Comparison of ENCODE assay signal across 14 cellular contexts in genomic region chr4:3237711-3238560, GRCh38. TPM values are rescaled to one million over a fixed set of nuclear protein-coding genes. Genes with fewer than 3 reads are reported as not detected.
DNase-seq lines count a peak whose midpoint lies in the region; ATAC-seq, FAIRE-seq and TF ChIP-seq lines count a peak whose summit lies in the region.
"Had no signal": no experiment of that assay in that cellular context is flagged by ENCODE, and none has a peak within 500 bp of the region (broad histone marks: within the 10 kb centered on the region; RNA-seq: fewer than 3 reads in every experiment).

No MANE protein-coding gene starts in this region.

- H3K4me1 Mint-ChIP-seq in endothelial cell (ENCODE audit: unreplicated experiment): no peaks in the 10 kb centered on the region

- H3K36me3 Mint-ChIP-seq in endothelial cell (ENCODE audit: low read depth, unreplicated experiment): peaks cover 41% of the 10 kb centered on the region

- H3K4me3 Mint-ChIP-seq in endothelial cell (ENCODE audit: unreplicated experiment): peak overlapping the region; percentile 31

- intact Hi-C loops in HepG2 (cut with micrococcal nuclease; ENCODE audit: unreplicated experiment): no loop called here

- 98% methylated on average over 26 of the region's 26 CpGs for WGBS in HepG2 (ENCODE audit: low lambda C conversion rate)

- TF ChIP-seq POLR2A in HepG2 (IDR thresholded peaks at IDR 0.05; ENCODE audit: insufficient read depth in 1 of 2, low read depth in 2 of 2, low read length in 2 of 2): no peak

- H3K27ac ChIP-seq in BLaER1 treated with 17β-estradiol and CSF1 and Interleukin-3, amounts not matched to agents 10 nM and 100 nM: peak overlapping the region in 6 of 11 experiments; percentile 24 to 77 (median 68); a peak in 11 of 22 replicates
- H3K27ac ChIP-seq in HUES48 (ENCODE audit: low read depth, low read length): peak overlapping the region; percentile 66
- no peak overlapping the region for H3K27ac ChIP-seq in HepG2 (ENCODE audit: extremely low read length, insufficient read depth, low read length)
- H3K27ac ChIP-seq: RWPE1, SJCRH30 had no signal

- no peaks in the 10 kb centered on the region for H3K9me3 Mint-ChIP-seq in endothelial cell (ENCODE audit: unreplicated experiment)

- no peak overlapping the region for H2AFZ ChIP-seq in HepG2 (ENCODE audit: low read length)

- no peak for TF ChIP-seq CTCF in endothelial cell (IDR thresholded peaks at IDR 0.05; ENCODE audit: unreplicated experiment)
- no peak for TF ChIP-seq CTCF in HepG2 (CRISPR knock-in tag; IDR thresholded peaks at IDR 0.05)

- H4K20me1 ChIP-seq in BLaER1 treated with 17β-estradiol and CSF1 and Interleukin-3, amounts not matched to agents 10 nM and 100 nM: peaks cover 0 to 98% (median 45%) of the 10 kb centered on the region in 11 experiments; a peak in 19 of 22 replicates
- H4K20me1 ChIP-seq in HepG2 (ENCODE audit: insufficient read depth, low read length): no peaks in the 10 kb centered on the region

- no peak overlapping the region for H3K27ac Mint-ChIP-seq in endothelial cell (ENCODE audit: unreplicated experiment)

- no TSS peak for BruUV-seq in HepG2 (replicated peaks; lab: Mats Ljungman, UMichigan)

- in situ Hi-C loops in HepG2 (cut with HindIII; ENCODE audit: extremely low pct_ligation_motif_present, low pct_unique_long_range_greater_than_20kb): no loop called here

- peaks cover 0 to 70% (median 60%) of the 10 kb centered on the region in 10 experiments; a peak in 18 of 20 replicates for H3K4me1 ChIP-seq in BLaER1 treated with 17β-estradiol and CSF1 and Interleukin-3, amounts not matched to agents 10 nM and 100 nM
- H3K4me1 ChIP-seq in HUES48 (ENCODE audit: control insufficient read depth, insufficient read depth, low read length): peaks cover 16% of the 10 kb centered on the region
- H3K4me1 ChIP-seq in HepG2 (ENCODE audit: insufficient read depth, low read length): peaks cover 17% of the 10 kb centered on the region
- H3K4me1 ChIP-seq: SJCRH30 had no signal

- TF ChIP-seq EP300 in HepG2 (IDR thresholded peaks at IDR 0.05; ENCODE audit: low read depth in 2 of 2, low read length in 2 of 2) (no peak), HepG2 (CRISPR knock-in tag; IDR thresholded peaks at IDR 0.05; ENCODE audit: borderline replicate concordance) (no peak)

- H3K4me3 ChIP-seq in BLaER1 treated with 17β-estradiol and CSF1 and Interleukin-3, amounts not matched to agents 10 nM and 100 nM: peak overlapping the region in 1 of 10 experiments; percentile 29; a peak in 1 of 20 replicates
- H3K4me3 ChIP-seq in HUES48 (ENCODE audit: low read depth, low read length) (no peak overlapping the region), HepG2 (replicated peaks in 1 of 3; ENCODE audit: insufficient read depth in 1 of 3, low read depth in 2 of 3, low read length in 3 of 3) (no peak overlapping the region)
- H3K4me3 ChIP-seq: SJCRH30 had no signal

- POLR2A ChIA-PET in HepG2 (lab: Yijun Ruan, JAX): no interaction called here

- no peaks in the 10 kb centered on the region for H3K9me3 ChIP-seq in BLaER1 treated with 17β-estradiol and CSF1 and Interleukin-3, amounts not matched to agents 10 nM and 100 nM (replicated peaks in 1 of 11)
- H3K9me3 ChIP-seq in HUES48 (ENCODE audit: control insufficient read depth, insufficient read depth, low read length) (no peaks in the 10 kb centered on the region), HepG2 (ENCODE audit: low read length) (no peaks in the 10 kb centered on the region)
- H3K9me3 ChIP-seq: SJCRH30 had no signal

- CTCF ChIA-PET in HepG2 (lab: Yijun Ruan, JAX; ENCODE audit: low intra/inter-chr PET ratio, low total read pairs): no interaction called here

- H3K27me3 Mint-ChIP-seq in endothelial cell (ENCODE audit: unreplicated experiment): peaks cover 19% of the 10 kb centered on the region

- FAIRE-seq in HepG2 (lab: Jason Lieb, UNC): no peak

- no peaks in the 10 kb centered on the region for H3K27me3 ChIP-seq in BLaER1 treated with 17β-estradiol and CSF1 and Interleukin-3, amounts not matched to agents 10 nM and 100 nM
- H3K27me3 ChIP-seq in HUES48 (ENCODE audit: control insufficient read depth, insufficient read depth, low read length): peaks cover 29% of the 10 kb centered on the region
- H3K27me3 ChIP-seq in HepG2 (ENCODE audit: control insufficient read depth in 1 of 2, insufficient read depth in 2 of 2, low read length in 2 of 2): no peaks in the 10 kb centered on the region
- H3K27me3 ChIP-seq: SJCRH30 had no signal

- H3K79me2 ChIP-seq in HepG2 (ENCODE audit: insufficient read depth, low read length): no peaks in the 10 kb centered on the region

- DNase-seq in endothelial cell (ENCODE audit: low spot score) (no peak), HepG2 (ENCODE audit: low spot score) (no peak), amniotic stem cell (lab: John Stamatoyannopoulos, UW) (no peak), SHP77 treated with DMSO at 0.1 percent for 48 hours (lab: John Stamatoyannopoulos, UW) (no peak)
- DNase-seq in activated naive CD4-positive, alpha-beta T cell (lab: John Stamatoyannopoulos, UW): no peak
- DNase-seq: DMS79 treated with DMSO at 0.1 percent for 48 hours, NCI-H187 treated with DMSO at 0.1 percent for 48 hours, NCI-H748 treated with DMSO at 0.1 percent for 48 hours, PC-3, SJCRH30 had no signal

- TF ChIP-seq RAD21 in HepG2 (CRISPR knock-in tag; IDR thresholded peaks at IDR 0.05): no peak

- peaks cover 29 to 96% (median 71%) of the 10 kb centered on the region in 11 experiments for H3K36me3 ChIP-seq in BLaER1 treated with 17β-estradiol and CSF1 and Interleukin-3, amounts not matched to agents 10 nM and 100 nM
- H3K36me3 ChIP-seq in HUES48 (ENCODE audit: control insufficient read depth, insufficient read depth, low read length) (peaks cover 70% of the 10 kb centered on the region), HepG2 (replicated peaks in 1 of 2; ENCODE audit: control insufficient read depth in 1 of 2, insufficient read depth in 2 of 2, low read length in 2 of 2) (peaks cover 30 to 54% of the 10 kb centered on the region in 2 experiments)

- ATAC-seq in HepG2: no peak
- no peak for ATAC-seq in HG03045 (IDR thresholded peaks at IDR 0.05; ENCODE audit: unreplicated experiment)
- ATAC-seq: PC-3 had no signal

- peak overlapping the region; percentile 8 to 96 (median 78); a peak in 18 of 22 replicates for H3K4me2 ChIP-seq in BLaER1 treated with 17β-estradiol and CSF1 and Interleukin-3, amounts not matched to agents 10 nM and 100 nM
- H3K4me2 ChIP-seq in HepG2 (ENCODE audit: low read depth, low read length): no peak overlapping the region

- H3K9ac ChIP-seq in BLaER1 treated with 17β-estradiol and CSF1 and Interleukin-3, amounts not matched to agents 10 nM and 100 nM: peak overlapping the region in 7 of 11 experiments; percentile 30 to 72 (median 57); a peak in 10 of 22 replicates
- H3K9ac ChIP-seq in HUES48 (ENCODE audit: low read depth, low read length): no peak overlapping the region
- H3K9ac ChIP-seq in HepG2 (ENCODE audit: insufficient read depth, low read depth, low read length): no peak overlapping the region

RNA-seq across cellular contexts. Expression of gene MSANTD1, which starts 11.0 kb away (rescaled TPM):
- total RNA-seq in endothelial cell (ENCODE audit: unreplicated experiment) (0.97 TPM), HepG2 (2016; rRNA removed; fragmentation: Illumina TruSeq; extraction: Trizol) (0.10 and 0.22 TPM in 2 replicates)
- total RNA-seq in HepG2 (2016; cell fraction: cytosol; rRNA removed; fragmentation: Illumina TruSeq; extraction: Trizol; ENCODE audit: low read depth): 0.09 and 0.20 TPM in 2 replicates
- 0.19 TPM in 1 of 2 replicates, not detected in the other for total RNA-seq in HepG2 (2016; cell fraction: insoluble cytoplasmic fraction; rRNA removed; fragmentation: Illumina TruSeq; extraction: Trizol)
- 0.25 TPM in 1 of 2 replicates, not detected in the other for total RNA-seq in HepG2 (2016; cell fraction: membrane; rRNA removed; fragmentation: Illumina TruSeq; extraction: Trizol)
- 0.59 TPM in 1 of 2 replicates, not detected in the other for total RNA-seq in HepG2 (2016; cell fraction: nucleus; rRNA removed; fragmentation: Illumina TruSeq; extraction: Trizol)
- 0.39 and 0.40 TPM in 2 replicates for polyA plus RNA-seq in HepG2 (2011; rRNA removed)
- polyA plus RNA-seq in HepG2 (2011; cell fraction: cytosol; rRNA removed): 0.05 and 0.34 TPM in 2 replicates
- 2.2 and 3.5 TPM in 2 replicates for polyA plus RNA-seq in HepG2 (2011; cell fraction: nucleus; rRNA removed)
- 0.40 and 0.65 TPM in 2 replicates for polyA plus RNA-seq in HepG2 (2012)
- 0.10 and 0.12 TPM in 2 replicates for polyA plus RNA-seq in HepG2 (2016; cell fraction: cytosol; fragmentation: Illumina TruSeq; extraction: Trizol; ENCODE audit: low read depth)
- 0.16 TPM in 1 of 2 replicates, not detected in the other for polyA plus RNA-seq in HepG2 (2016; cell fraction: insoluble cytoplasmic fraction; fragmentation: Illumina TruSeq; extraction: Trizol; ENCODE audit: low read depth)
- polyA plus RNA-seq in HepG2 (2016; cell fraction: membrane; fragmentation: Illumina TruSeq; extraction: Trizol; ENCODE audit: low read depth): 0.07 and 0.08 TPM in 2 replicates
- 0.36 and 0.65 TPM in 2 replicates for polyA plus RNA-seq in HepG2 (2016; cell fraction: nucleus; fragmentation: Illumina TruSeq; extraction: Trizol; ENCODE audit: insufficient read depth, low read depth)
- polyA minus RNA-seq in HepG2 (2011; rRNA and poly(A)+ RNA removed; ENCODE audit: low replicate concordance): 0.14 and 1.0 TPM in 2 replicates
- not detected in 2 replicates for polyA minus RNA-seq in HepG2 (2011; cell fraction: cytosol; rRNA and poly(A)+ RNA removed)
- polyA minus RNA-seq in HepG2 (2011; cell fraction: nucleus; rRNA and poly(A)+ RNA removed): 1.9 and 2.0 TPM in 2 replicates

RNA-seq across cellular contexts. Expression of gene RGS12, which starts 54.9 kb away (rescaled TPM):
- 116 TPM for total RNA-seq in endothelial cell (ENCODE audit: unreplicated experiment)
- 18.2 and 21.0 TPM in 2 replicates for total RNA-seq in HepG2 (2016; rRNA removed; fragmentation: Illumina TruSeq; extraction: Trizol)
- total RNA-seq in HepG2 (2016; cell fraction: cytosol; rRNA removed; fragmentation: Illumina TruSeq; extraction: Trizol; ENCODE audit: low read depth): 9.3 and 11.0 TPM in 2 replicates
- total RNA-seq in HepG2 (2016; cell fraction: insoluble cytoplasmic fraction; rRNA removed; fragmentation: Illumina TruSeq; extraction: Trizol): 16.0 and 24.7 TPM in 2 replicates
- 16.1 and 18.9 TPM in 2 replicates for total RNA-seq in HepG2 (2016; cell fraction: membrane; rRNA removed; fragmentation: Illumina TruSeq; extraction: Trizol)
- total RNA-seq in HepG2 (2016; cell fraction: nucleus; rRNA removed; fragmentation: Illumina TruSeq; extraction: Trizol): 21.7 and 25.1 TPM in 2 replicates
- 27.7 and 35.5 TPM in 2 replicates for polyA plus RNA-seq in HepG2 (2011; rRNA removed)
- 11.1 and 23.9 TPM in 2 replicates for polyA plus RNA-seq in HepG2 (2011; cell fraction: cytosol; rRNA removed)
- polyA plus RNA-seq in HepG2 (2011; cell fraction: nucleus; rRNA removed): 115 and 118 TPM in 2 replicates
- polyA plus RNA-seq in HepG2 (2012): 37.4 and 43.4 TPM in 2 replicates
- 2.0 and 3.4 TPM in 2 replicates for polyA plus RNA-seq in HepG2 (2016; cell fraction: cytosol; fragmentation: Illumina TruSeq; extraction: Trizol; ENCODE audit: low read depth)
- 17.8 and 20.5 TPM in 2 replicates for polyA plus RNA-seq in HepG2 (2016; cell fraction: insoluble cytoplasmic fraction; fragmentation: Illumina TruSeq; extraction: Trizol; ENCODE audit: low read depth)
- 5.5 and 5.6 TPM in 2 replicates for polyA plus RNA-seq in HepG2 (2016; cell fraction: membrane; fragmentation: Illumina TruSeq; extraction: Trizol; ENCODE audit: low read depth)
- 51.0 and 56.7 TPM in 2 replicates for polyA plus RNA-seq in HepG2 (2016; cell fraction: nucleus; fragmentation: Illumina TruSeq; extraction: Trizol; ENCODE audit: insufficient read depth, low read depth)
- 4.5 and 52.2 TPM in 2 replicates for polyA minus RNA-seq in HepG2 (2011; rRNA and poly(A)+ RNA removed; ENCODE audit: low replicate concordance)
- polyA minus RNA-seq in HepG2 (2011; cell fraction: cytosol; rRNA and poly(A)+ RNA removed): 14.2 and 24.5 TPM in 2 replicates
- polyA minus RNA-seq in HepG2 (2011; cell fraction: nucleus; rRNA and poly(A)+ RNA removed): 45.0 and 59.1 TPM in 2 replicates

Comparison
In these comparisons a context has a peak if more than half of its experiments do, and no peak if none do; other contexts are left out.
1. H3K9ac ChIP-seq: peak in BLaER1 treated with 17β-estradiol and CSF1 and Interleukin-3, amounts not matched to agents 10 nM and 100 nM (7 of 11); none in HUES48 (single experiment) and HepG2 (single experiment).